1 cellular context compared by ENCODE assay signal in genomic region chr11:42595856-42596255, GRCh38.
TF ChIP-seq lines count a peak whose summit lies in the region.

No MANE protein-coding gene starts in this region.

TF ChIP-seq in WTC11, 78 proteins besides CTCF, POLR2A, EP300 and RAD21:
- TF ChIP-seq ZMAT4 (CRISPR knock-in tag; IDR thresholded peaks at IDR 0.05) (no peak), HMGXB4 (CRISPR knock-in tag; IDR thresholded peaks at IDR 0.05) (no peak), OVOL2 (CRISPR knock-in tag; IDR thresholded peaks at IDR 0.05; ENCODE audit: borderline replicate concordance) (no peak), ATF2 (CRISPR knock-in tag; IDR thresholded peaks at IDR 0.05; ENCODE audit: borderline replicate concordance, low read depth) (no peak), USF1 (CRISPR knock-in tag; IDR thresholded peaks at IDR 0.05) (peak; percentile 45; the same call in 1 of the 2 replicates), ZNF416 (CRISPR knock-in tag; IDR thresholded peaks at IDR 0.05) (no peak), AFF4 (CRISPR knock-in tag; IDR thresholded peaks at IDR 0.05; ENCODE audit: borderline replicate concordance) (no peak), TEAD1 (CRISPR knock-in tag; IDR thresholded peaks at IDR 0.05) (0 out of 2 replicates have a peak, but pooled peaks have one; percentile 15), ZBTB43 (CRISPR knock-in tag; IDR thresholded peaks at IDR 0.05) (no peak), MAX (CRISPR knock-in tag; IDR thresholded peaks at IDR 0.05) (peak; percentile 78), FOXP1 (CRISPR knock-in tag; IDR thresholded peaks at IDR 0.05; ENCODE audit: borderline replicate concordance) (no peak), USF2 (CRISPR knock-in tag; IDR thresholded peaks at IDR 0.05) (no peak)
TF ChIP-seq in WTC11: peak in this region for 3.
